ENCODE assay signal across 16 cellular contexts in the genomic region with DNA sequence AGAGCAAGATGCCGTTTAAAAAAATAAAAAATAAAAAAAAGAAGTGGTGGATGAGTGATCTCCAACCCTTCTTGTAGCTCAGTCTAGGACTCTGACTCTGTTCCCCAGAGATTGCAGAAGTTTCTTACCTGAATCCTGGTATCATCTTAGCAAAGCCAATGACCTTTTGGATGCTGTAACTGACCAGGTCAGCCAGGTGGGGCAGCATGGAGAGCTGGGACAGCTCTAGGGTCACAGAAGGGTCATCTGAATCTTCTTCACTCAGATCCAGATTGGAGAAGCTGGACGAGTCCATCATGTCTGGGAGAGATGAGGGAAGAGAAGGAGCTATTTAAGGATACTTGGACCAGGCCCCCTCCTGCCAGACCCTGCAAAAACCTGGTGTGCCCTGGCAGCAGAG.
"Had no signal": no experiment of that assay in that cellular context is flagged by ENCODE, and none has a peak within 500 bp of the region (broad histone marks: within the 10 kb centered on the region; RNA-seq: fewer than 3 reads in every experiment).

No MANE protein-coding gene starts in this region.

- H3K4me1 Mint-ChIP-seq: central memory CD8-positive, alpha-beta T cell had no signal

- H3K4me1 ChIP-seq: lower lobe of right lung, uterus had no signal

- DNase-seq: activated gamma-delta T cell; amygdala; effector memory CD8-positive, alpha-beta T cell; hippocampal formation; lower lobe of right lung; naive thymus-derived CD4-positive, alpha-beta T cell; small intestine; T-helper 9 cell; uterus had no signal

- H3K36me3 ChIP-seq: right atrium auricular region, uterus had no signal

- H3K4me3 ChIP-seq: lower lobe of right lung, right atrium auricular region, tibial artery, uterus had no signal

- H3K9me3 Mint-ChIP-seq: brain; central memory CD8-positive, alpha-beta T cell; effector memory CD8-positive, alpha-beta T cell; naive thymus-derived CD4-positive, alpha-beta T cell; stimulated activated memory B cell treated with anti-CD40 and anti-IgM and Interleukin-4, amounts not matched to agents 10 μg/mL and 1 μg/mL and 100 μg/mL, for 72 hours had no signal

- H3K36me3 Mint-ChIP-seq: brain had no signal

- H3K27me3 Mint-ChIP-seq: activated naive CD8-positive, alpha-beta T cell; central memory CD8-positive, alpha-beta T cell; effector memory CD8-positive, alpha-beta T cell; naive thymus-derived CD4-positive, alpha-beta T cell; stimulated activated memory B cell treated with anti-CD40 and anti-IgM and Interleukin-4, amounts not matched to agents 10 μg/mL and 1 μg/mL and 100 μg/mL, for 72 hours had no signal

- H3K27ac Mint-ChIP-seq: activated naive CD8-positive, alpha-beta T cell; brain; effector memory CD8-positive, alpha-beta T cell; naive thymus-derived CD4-positive, alpha-beta T cell; stimulated activated memory B cell treated with anti-CD40 and anti-IgM and Interleukin-4, amounts not matched to agents 10 μg/mL and 1 μg/mL and 100 μg/mL, for 72 hours had no signal

- H3K27me3 ChIP-seq: neutrophil, right atrium auricular region, tibial artery, uterus had no signal

- H3K27ac ChIP-seq: lower lobe of right lung, neutrophil, right atrium auricular region, tibial artery, uterus had no signal

- ATAC-seq: effector memory CD8-positive, alpha-beta T cell; naive thymus-derived CD4-positive, alpha-beta T cell; stimulated activated memory B cell treated with anti-CD40 and anti-IgM and Interleukin-4, amounts not matched to agents 10 μg/mL and 1 μg/mL and 100 μg/mL, for 72 hours had no signal

- H3K4me3 Mint-ChIP-seq: activated naive CD8-positive, alpha-beta T cell; brain; central memory CD8-positive, alpha-beta T cell; effector memory CD8-positive, alpha-beta T cell; naive thymus-derived CD4-positive, alpha-beta T cell; stimulated activated memory B cell treated with anti-CD40 and anti-IgM and Interleukin-4, amounts not matched to agents 10 μg/mL and 1 μg/mL and 100 μg/mL, for 72 hours had no signal

- H3K9me3 ChIP-seq: lower lobe of right lung, neutrophil, right atrium auricular region, tibial artery, uterus had no signal
